Comparison of ENCODE assay signal across 13 cellular contexts in the genomic region with DNA sequence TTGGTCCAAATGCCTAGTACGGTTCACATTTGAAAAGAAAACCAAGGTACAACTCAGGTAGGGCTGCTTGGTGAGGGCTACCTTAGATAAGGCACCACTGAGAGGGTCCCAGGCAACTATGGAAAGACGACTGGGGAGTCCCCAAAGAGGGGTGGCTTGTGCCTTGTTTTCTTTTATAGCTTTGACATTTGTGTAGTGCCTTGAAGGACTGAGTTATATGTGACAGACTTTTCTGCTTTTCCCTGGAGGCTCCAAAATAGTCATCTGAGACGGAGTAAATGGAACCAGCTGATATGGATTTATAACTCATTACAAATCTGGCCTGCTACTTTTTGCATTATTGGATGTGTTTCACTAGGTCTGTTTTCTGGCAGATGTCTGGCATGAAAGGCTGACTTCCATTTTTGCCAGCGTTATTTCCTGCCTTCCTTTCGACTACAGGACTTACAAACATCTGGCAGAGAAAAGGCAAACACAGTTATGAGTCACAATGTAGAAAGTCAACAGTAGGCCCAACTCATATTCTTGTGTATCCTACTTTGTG.
DNase-seq lines count a peak whose midpoint lies in the region; ATAC-seq, FAIRE-seq and TF ChIP-seq lines count a peak whose summit lies in the region.
"Had no signal": no experiment of that assay in that cellular context is flagged by ENCODE, and none has a peak within 500 bp of the region (broad histone marks: within the 10 kb centered on the region; RNA-seq: fewer than 3 reads in every experiment).

No MANE protein-coding gene starts in this region.

- H3K4me3 ChIP-seq in bronchial epithelial cell (ENCODE audit: low read depth, low read length) (no peak overlapping the region), uterus (no peak overlapping the region)
- H3K4me3 ChIP-seq: right lobe of liver had no signal

- H3K36me3 ChIP-seq in bronchial epithelial cell (ENCODE audit: control insufficient read depth, insufficient read depth, low read length): no peaks in the 10 kb centered on the region
- no peaks in the 10 kb centered on the region for H3K36me3 ChIP-seq in uterus
- H3K36me3 ChIP-seq: right lobe of liver had no signal

- H3K4me1 Mint-ChIP-seq in chondrocyte (ENCODE audit: low read depth): no peaks in the 10 kb centered on the region

- H3K9me3 Mint-ChIP-seq in chondrocyte (ENCODE audit: low read depth): peaks cover 5% of the 10 kb centered on the region
- H3K9me3 Mint-ChIP-seq: T-helper 1 cell treated with Interleukin-12 subunit alpha and Interleukin-12 subunit beta and Interleukin-4 antibody, amounts not matched to agents 30 μg/mL and 1 μg/mL, for 36 hours had no signal

- no peak overlapping the region for H3K27ac Mint-ChIP-seq in chondrocyte (ENCODE audit: unreplicated experiment)
- H3K27ac Mint-ChIP-seq: activated naive CD4-positive, alpha-beta T cell treated with anti-CD3 and anti-CD28 coated beads, Interleukin-2, amount 50 U/mL, for 72 hours; T-helper 1 cell treated with Interleukin-12 subunit alpha and Interleukin-12 subunit beta and Interleukin-4 antibody, amounts not matched to agents 30 μg/mL and 1 μg/mL, for 36 hours had no signal

- peak; percentile 59 for DNase-seq in DMS 273 treated with DMSO at 0.1 percent for 48 hours (lab: John Stamatoyannopoulos, UW)
- DNase-seq in LHCN-M2 (ENCODE audit: low read depth): peak; percentile 32
- peak; percentile 88 for DNase-seq in bronchial epithelial cell (ENCODE audit: low read depth)
- peak; percentile 40 to 53 for DNase-seq in lung microvascular endothelial cell (ENCODE audit: low read depth in 2 of 2)
- DNase-seq in NCI-H187 treated with DMSO at 0.1 percent for 48 hours (lab: John Stamatoyannopoulos, UW): no peak
- no peak for DNase-seq in uterus
- DNase-seq in chondrocyte (ENCODE audit: low spot score): no peak
- DNase-seq: activated CD4-positive, alpha-beta T cell treated with anti-CD3 and anti-CD28 coated beads, Interleukin-2, amount 50 U/mL, for 48 hours; NCI-H1105; right lobe of liver had no signal

- H3K27me3 Mint-ChIP-seq in chondrocyte (ENCODE audit: low read depth): peaks cover 2% of the 10 kb centered on the region

- TF ChIP-seq POLR2A in uterus (IDR thresholded peaks at IDR 0.05): no peak

- H3K9me3 ChIP-seq in uterus: no peaks in the 10 kb centered on the region
- H3K9me3 ChIP-seq: right lobe of liver had no signal

- no peak overlapping the region for H3K27ac ChIP-seq in uterus
- H3K27ac ChIP-seq: right lobe of liver had no signal

- H3K4me3 Mint-ChIP-seq in chondrocyte (ENCODE audit: unreplicated experiment): no peak overlapping the region
- H3K4me3 Mint-ChIP-seq: T-helper 1 cell treated with Interleukin-12 subunit alpha and Interleukin-12 subunit beta and Interleukin-4 antibody, amounts not matched to agents 30 μg/mL and 1 μg/mL, for 36 hours had no signal

- H3K4me1 ChIP-seq in uterus: no peaks in the 10 kb centered on the region
- H3K4me1 ChIP-seq: right lobe of liver had no signal

- ATAC-seq in GM18519 (IDR thresholded peaks at IDR 0.05; ENCODE audit: low FRiP score, unreplicated experiment): no peak
- ATAC-seq: activated naive CD4-positive, alpha-beta T cell treated with anti-CD3 and anti-CD28 coated beads, Interleukin-2, amount 50 U/mL, for 72 hours had no signal

- no peak for FAIRE-seq in bronchial epithelial cell (lab: Jason Lieb, UNC)

- peaks cover 2% of the 10 kb centered on the region for H3K36me3 Mint-ChIP-seq in chondrocyte (ENCODE audit: low read depth)
- H3K36me3 Mint-ChIP-seq: activated naive CD4-positive, alpha-beta T cell treated with anti-CD3 and anti-CD28 coated beads, Interleukin-2, amount 50 U/mL, for 72 hours had no signal

- TF ChIP-seq CTCF in bronchial epithelial cell (IDR thresholded peaks at IDR 0.05; ENCODE audit: insufficient read depth, low read length, severe bottlenecking) (no peak), uterus (IDR thresholded peaks at IDR 0.05) (no peak), chondrocyte (IDR thresholded peaks at IDR 0.05) (no peak)

- intact Hi-C loops in uterus (cut with DNase I; ENCODE audit: low total_unique reads): no loop called here

- no peaks in the 10 kb centered on the region for H3K27me3 ChIP-seq in bronchial epithelial cell (ENCODE audit: control insufficient read depth, insufficient read depth, low read length)
- no peaks in the 10 kb centered on the region for H3K27me3 ChIP-seq in uterus
- H3K27me3 ChIP-seq: right lobe of liver had no signal

Comparison
In these comparisons a context has a peak if more than half of its experiments do, and no peak if none do; other contexts are left out.
1. DNase-seq: peak in DMS 273 treated with DMSO at 0.1 percent for 48 hours (single experiment), LHCN-M2 (single experiment), bronchial epithelial cell (single experiment) and lung microvascular endothelial cell (2 of 2); none in NCI-H187 treated with DMSO at 0.1 percent for 48 hours (single experiment), uterus (0 of 2) and chondrocyte (single experiment).